19 cellular contexts compared by ENCODE assay signal in the genomic region with DNA sequence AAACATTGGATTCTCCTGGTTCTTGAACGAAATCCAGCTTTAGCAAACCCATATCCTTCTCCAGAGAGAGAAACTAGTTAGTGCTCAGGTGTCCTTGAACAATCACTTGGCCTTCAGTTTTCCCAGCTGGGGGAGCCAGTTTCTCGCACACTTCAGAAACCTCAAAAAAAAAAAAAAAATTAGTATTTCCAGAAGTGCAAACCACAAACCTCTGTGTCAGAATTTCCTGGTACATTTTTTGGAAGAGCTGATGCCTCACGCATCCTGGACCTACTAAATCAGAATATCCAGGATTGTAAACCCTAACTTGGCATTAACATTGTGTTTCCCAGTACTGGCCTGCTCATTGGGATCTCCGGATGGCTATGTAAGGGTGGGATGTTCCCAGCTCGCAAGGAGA.
"Had no signal": no experiment of that assay in that cellular context is flagged by ENCODE, and none has a peak within 500 bp of the region (broad histone marks: within the 10 kb centered on the region; RNA-seq: fewer than 3 reads in every experiment).

No MANE protein-coding gene starts in this region.

- H3K4me1 ChIP-seq: tibial nerve, uterus had no signal

- H3K9me3 Mint-ChIP-seq: activated CD4-positive, alpha-beta T cell treated with anti-CD3 and anti-CD28 coated beads, Interleukin-2, amount 10 ng/mL, durations not matched to agents 7 days and 5 days; activated naive CD8-positive, alpha-beta T cell treated with anti-CD3 and anti-CD28 coated beads, Interleukin-2, amount 10 ng/mL, durations not matched to agents 7 days and 5 days; natural killer cell treated with Interleukin-12 subunit alpha and Interleukin-12 subunit beta and Interleukin-15 and Interleukin-18, amount 100 ng/mL, for 72 hours had no signal

- H3K36me3 Mint-ChIP-seq: activated naive CD8-positive, alpha-beta T cell treated with anti-CD3 and anti-CD28 coated beads, Interleukin-2, amount 10 ng/mL, durations not matched to agents 7 days and 5 days; natural killer cell treated with Interleukin-12 subunit alpha and Interleukin-12 subunit beta and Interleukin-15 and Interleukin-18, amount 100 ng/mL, for 72 hours; stimulated activated memory B cell treated with anti-CD40 and anti-IgM and Interleukin-4, amounts not matched to agents 10 μg/mL and 1 μg/mL and 100 μg/mL, for 72 hours had no signal

- H3K27ac ChIP-seq: coronary artery, esophagus muscularis mucosa, sigmoid colon, tibial nerve, uterus had no signal

- H3K4me1 Mint-ChIP-seq: activated CD4-positive, alpha-beta T cell treated with anti-CD3 and anti-CD28 coated beads, Interleukin-2, amount 10 ng/mL, durations not matched to agents 7 days and 5 days; activated naive CD8-positive, alpha-beta T cell treated with anti-CD3 and anti-CD28 coated beads, Interleukin-2, amount 10 ng/mL, durations not matched to agents 7 days and 5 days; stimulated activated memory B cell treated with anti-CD40 and anti-IgM and Interleukin-4, amounts not matched to agents 10 μg/mL and 1 μg/mL and 100 μg/mL, for 72 hours had no signal

- DNase-seq: activated CD4-positive, alpha-beta T cell treated with anti-CD3 and anti-CD28 coated beads, Interleukin-2, amount 10 ng/mL, durations not matched to agents 7 days and 5 days; activated naive CD8-positive, alpha-beta T cell treated with anti-CD3 and anti-CD28 coated beads, Interleukin-2, amount 10 ng/mL, durations not matched to agents 7 days and 5 days; anterior cingulate cortex; caudate nucleus; effector CD4-positive, alpha-beta T cell; head of caudate nucleus; nucleus accumbens; sigmoid colon; stimulated activated CD4-positive, alpha-beta T cell treated with anti-CD3 and anti-CD28 coated beads, Interleukin-12 subunit alpha, Interleukin-12 subunit beta, amount 100 ng/mL, for 4 hours; stimulated activated CD4-positive, alpha-beta T cell treated with anti-CD3 and anti-CD28 coated beads, Interleukin-2, amount 100 ng/mL, for 48 hours; substantia nigra; T-helper 2 cell; uterus had no signal

- H3K4me3 Mint-ChIP-seq: activated CD4-positive, alpha-beta T cell treated with anti-CD3 and anti-CD28 coated beads, Interleukin-2, amount 10 ng/mL, durations not matched to agents 7 days and 5 days; activated naive CD8-positive, alpha-beta T cell treated with anti-CD3 and anti-CD28 coated beads, Interleukin-2, amount 10 ng/mL, durations not matched to agents 7 days and 5 days; activated T-helper 1 cell treated with anti-CD3 and anti-CD28 coated beads, Interleukin-12 subunit alpha, Interleukin-12 subunit beta, Interleukin-2, Interleukin-4 antibody, amounts not matched to agents 30 ng/mL and 10 ng/mL and 1 ng/mL, durations not matched to agents 14 hours and 24 hours and 36 hours; natural killer cell treated with Interleukin-12 subunit alpha and Interleukin-12 subunit beta and Interleukin-15 and Interleukin-18, amount 100 ng/mL, for 72 hours; stimulated activated memory B cell treated with anti-CD40 and anti-IgM and Interleukin-4, amounts not matched to agents 10 μg/mL and 1 μg/mL and 100 μg/mL, for 72 hours had no signal

- H3K27ac Mint-ChIP-seq: activated CD4-positive, alpha-beta T cell treated with anti-CD3 and anti-CD28 coated beads, Interleukin-2, amount 10 ng/mL, durations not matched to agents 7 days and 5 days; activated naive CD8-positive, alpha-beta T cell treated with anti-CD3 and anti-CD28 coated beads, Interleukin-2, amount 10 ng/mL, durations not matched to agents 7 days and 5 days; activated T-helper 1 cell treated with anti-CD3 and anti-CD28 coated beads, Interleukin-12 subunit alpha, Interleukin-12 subunit beta, Interleukin-2, Interleukin-4 antibody, amounts not matched to agents 30 ng/mL and 10 ng/mL and 1 ng/mL, durations not matched to agents 14 hours and 24 hours and 36 hours; natural killer cell treated with Interleukin-12 subunit alpha and Interleukin-12 subunit beta and Interleukin-15 and Interleukin-18, amount 100 ng/mL, for 72 hours; stimulated activated memory B cell treated with anti-CD40 and anti-IgM and Interleukin-4, amounts not matched to agents 10 μg/mL and 1 μg/mL and 100 μg/mL, for 72 hours had no signal

- H3K9me3 ChIP-seq: esophagus muscularis mucosa, sigmoid colon, tibial nerve, uterus had no signal

- H3K4me3 ChIP-seq: coronary artery, esophagus muscularis mucosa, sigmoid colon, tibial nerve, uterus had no signal

- H3K36me3 ChIP-seq: esophagus muscularis mucosa, sigmoid colon, tibial nerve, uterus had no signal

- ATAC-seq: natural killer cell treated with Interleukin-12 subunit alpha and Interleukin-12 subunit beta and Interleukin-15 and Interleukin-18, amount 100 ng/mL, for 72 hours; stimulated activated memory B cell treated with anti-CD40 and anti-IgM and Interleukin-4, amounts not matched to agents 10 μg/mL and 1 μg/mL and 100 μg/mL, for 72 hours had no signal

- H3K27me3 ChIP-seq: esophagus muscularis mucosa, sigmoid colon, tibial nerve, uterus had no signal
